ENCODE assay signal across 11 cellular contexts in the genomic region with DNA sequence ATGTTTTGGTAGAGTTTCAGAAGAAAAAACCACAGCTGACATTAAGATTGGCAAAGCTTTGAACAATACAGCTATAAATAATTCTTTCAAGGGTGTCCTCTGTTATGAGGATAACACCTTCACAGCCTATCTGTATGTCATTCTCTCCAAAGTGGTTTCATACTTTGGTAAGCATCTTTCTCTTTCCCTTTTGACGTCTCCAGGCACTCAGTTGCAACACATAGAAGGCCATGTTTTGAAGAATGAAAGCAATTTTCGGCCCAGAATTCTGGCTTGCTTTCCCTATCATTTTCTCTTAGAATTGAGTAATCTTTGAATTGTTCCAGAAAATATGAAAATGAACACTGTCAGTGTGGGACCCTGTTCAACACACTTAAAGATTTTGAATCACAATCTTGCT.
A peak's percentile ranks its signal among the peaks of the same experiment; 100 is the strongest.
DNase-seq lines count a peak whose midpoint lies in the region; ATAC-seq and TF ChIP-seq lines count a peak whose summit lies in the region.
"Had no signal": no experiment of that assay in that cellular context is flagged by ENCODE, and none has a peak within 500 bp of the region (broad histone marks: within the 10 kb centered on the region; RNA-seq: fewer than 3 reads in every experiment).

No MANE protein-coding gene starts in this region.

- no peaks in the 10 kb centered on the region for H3K36me3 Mint-ChIP-seq in activated T-helper 17 cell treated with anti-CD3 and anti-CD28 coated beads, Interleukin-2, amount 50 U/mL, for 72 hours (ENCODE audit: low read depth)

- H3K9me3 Mint-ChIP-seq in activated T-helper 17 cell treated with anti-CD3 and anti-CD28 coated beads, Interleukin-2, amount 50 U/mL, for 72 hours: peaks cover 1% of the 10 kb centered on the region

- in situ Hi-C loops in KBM-7 (cut with MboI; ENCODE audit: low pct_unique_long_range_greater_than_20kb, low sequenced_read_pairs): no loop called here

- peak overlapping the region; percentile 67 for H3K27ac Mint-ChIP-seq in activated T-helper 17 cell treated with anti-CD3 and anti-CD28 coated beads, Interleukin-2, amount 50 U/mL, for 72 hours

- H3K27ac ChIP-seq in substantia nigra (ENCODE audit: low read depth, low read length, poor library complexity, severe bottlenecking): no peak overlapping the region
- H3K27ac ChIP-seq: right lobe of liver, SK-N-MC, testis had no signal

- DNase-seq in omental fat pad (ENCODE audit: low spot score): no peak
- DNase-seq in KBM-7: no peak
- no peak for DNase-seq in NAMALWA (ENCODE audit: low spot score)
- no peak for DNase-seq in substantia nigra (lab: John Stamatoyannopoulos, UW)
- DNase-seq in stimulated activated naive CD4-positive, alpha-beta T cell treated with Interleukin-2 at 50 U/mL for 16 hours (lab: John Stamatoyannopoulos, UW): no peak
- DNase-seq: right lobe of liver, testis had no signal

- TF ChIP-seq CTCF in omental fat pad (IDR thresholded peaks at IDR 0.05): no peak

- H3K27me3 Mint-ChIP-seq in activated T-helper 17 cell treated with anti-CD3 and anti-CD28 coated beads, Interleukin-2, amount 50 U/mL, for 72 hours: no peaks in the 10 kb centered on the region

- peak; percentile 93 for ATAC-seq in GM19025 (IDR thresholded peaks at IDR 0.05; ENCODE audit: low read depth, unreplicated experiment)
- ATAC-seq in HG02678 (IDR thresholded peaks at IDR 0.05; ENCODE audit: unreplicated experiment): peak; percentile 92
- ATAC-seq in activated T-helper 17 cell treated with anti-CD3 and anti-CD28 coated beads, Interleukin-2, amount 50 U/mL, for 72 hours (replicated peaks): peak; percentile 85
- peak; percentile 57 for ATAC-seq in omental fat pad (ENCODE audit: low FRiP score)

- peaks cover 8% of the 10 kb centered on the region for H3K4me1 Mint-ChIP-seq in activated T-helper 17 cell treated with anti-CD3 and anti-CD28 coated beads, Interleukin-2, amount 50 U/mL, for 72 hours

- peak overlapping the region; percentile 48 for H3K4me3 Mint-ChIP-seq in activated T-helper 17 cell treated with anti-CD3 and anti-CD28 coated beads, Interleukin-2, amount 50 U/mL, for 72 hours
